10 cellular contexts compared by ENCODE assay signal in the genomic region with DNA sequence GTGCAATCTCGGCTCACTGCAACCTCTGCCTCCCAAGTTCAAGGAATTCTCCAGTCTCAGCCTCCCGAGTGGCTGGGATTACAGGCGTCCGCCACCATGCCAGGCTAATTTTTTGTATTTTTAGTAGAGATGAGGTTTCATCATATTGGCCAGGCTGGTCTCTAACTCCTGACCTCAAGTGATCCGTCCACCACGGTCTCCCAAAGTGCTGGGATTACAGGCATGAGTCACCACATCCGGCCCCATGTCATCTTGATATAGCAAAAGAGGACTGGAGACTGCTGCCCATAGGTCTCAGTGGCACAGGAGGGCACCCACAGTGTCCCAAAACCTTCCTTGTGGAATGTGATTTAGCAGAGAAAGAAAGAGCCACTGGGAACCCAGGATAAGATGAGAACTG. TPM values are rescaled to one million over a fixed set of nuclear protein-coding genes. Genes with fewer than 3 reads are reported as not detected.
DNase-seq lines count a peak whose midpoint lies in the region; TF ChIP-seq lines count a peak whose summit lies in the region.
"Not testable (repeated sequence)": the region's sequence is repeated elsewhere in the genome, so short reads cannot be mapped to it uniquely, and the experiment has no call there.
"Had no signal": no experiment of that assay in that cellular context is flagged by ENCODE, and none has a peak within 500 bp of the region (broad histone marks: within the 10 kb centered on the region; RNA-seq: fewer than 3 reads in every experiment).

No MANE protein-coding gene starts in this region.

- not testable (repeated sequence) for H4K8ac ChIP-seq in neuronal stem cell (ENCODE audit: low read depth, low read length)

- H3K4me2 ChIP-seq in neuronal stem cell (ENCODE audit: insufficient read depth, low read length, poor library complexity, severe bottlenecking) = not testable (repeated sequence)

- not testable (repeated sequence) for H3K9me3 ChIP-seq in SJCRH30 (replicated peaks); neuronal stem cell (replicated peaks in 1 of 2; ENCODE audit: control insufficient read depth in 2 of 2, insufficient read depth in 1 of 2, low read depth in 1 of 2, low read length in 2 of 2)

- H3K79me1 ChIP-seq in neuronal stem cell (ENCODE audit: low read depth, low read length) = not testable (repeated sequence)

- WGBS in neuronal stem cell (ENCODE audit: extremely low coverage in 2 of 2, insufficient read length in 2 of 2, insufficient replicate concordance in 1 of 2), 2 donors = no CpG with 5 or more reads among the region's 7 CpGs

- not testable (repeated sequence) for H2BK15ac ChIP-seq in neuronal stem cell (ENCODE audit: low read length)

- not testable (repeated sequence) for H3K4ac ChIP-seq in neuronal stem cell (ENCODE audit: low read length)

- H3K27ac ChIP-seq in SJCRH30; brain microvascular endothelial cell; neuronal stem cell (replicated peaks; ENCODE audit: low read length): not testable (repeated sequence)

- H3K4me1 ChIP-seq in SJCRH30; neuronal stem cell (ENCODE audit: control insufficient read depth in 2 of 2, insufficient read depth in 1 of 2, low read depth in 1 of 2, low read length in 2 of 2): not testable (repeated sequence)

- H3K9ac ChIP-seq in neuronal stem cell (ENCODE audit: low read depth, low read length, poor library complexity) = not testable (repeated sequence)

- not testable (repeated sequence) for TF ChIP-seq POLR2A in NB4 (IDR thresholded peaks at IDR 0.05; ENCODE audit: extremely low read depth, insufficient read length)

- not testable (repeated sequence) for H4K91ac ChIP-seq in neuronal stem cell (ENCODE audit: low read depth, low read length, poor library complexity)

- H3K23ac ChIP-seq in neuronal stem cell (ENCODE audit: low read depth, low read length, poor library complexity) = not testable (repeated sequence)

- H3K18ac ChIP-seq in neuronal stem cell (ENCODE audit: low read length) = not testable (repeated sequence)

- H2AFZ ChIP-seq in neuronal stem cell (ENCODE audit: low read length) = not testable (repeated sequence)

- not testable (repeated sequence) for H3K27me3 ChIP-seq in SJCRH30; brain microvascular endothelial cell (replicated peaks); neuronal stem cell (ENCODE audit: control insufficient read depth in 3 of 3, insufficient read depth in 3 of 3, low read depth in 1 of 3, low read length in 3 of 3)

- in situ Hi-C loops in brain microvascular endothelial cell (cut with HindIII; ENCODE audit: low pct_ligation_motif_present, low sequenced_read_pairs) = not testable (repeated sequence)

- H3K36me3 ChIP-seq in SJCRH30; brain microvascular endothelial cell (replicated peaks); neuronal stem cell (replicated peaks in 1 of 2; ENCODE audit: control insufficient read depth in 2 of 2, insufficient read depth in 2 of 2, low read length in 2 of 2): not testable (repeated sequence)

- H2BK5ac ChIP-seq in neuronal stem cell (ENCODE audit: low read length) = peak overlapping the region; percentile 35

- H3K4me3 ChIP-seq in NB4 (ENCODE audit: low read depth, low read length); SJCRH30; brain microvascular endothelial cell (ENCODE audit: low read depth, low read length); fibroblast of villous mesenchyme (ENCODE audit: low read depth, low read length); neuronal stem cell (ENCODE audit: low read length in 2 of 2): not testable (repeated sequence)

- H2BK12ac ChIP-seq in neuronal stem cell (ENCODE audit: low read length) = not testable (repeated sequence)

- DNase-seq in Daoy (ENCODE audit: low read depth) (peak; percentile 28), H4 (ENCODE audit: low spot score) (peak; percentile 30), HT1080 (ENCODE audit: low read depth) (peak; percentile 70), NB4 (ENCODE audit: low read depth) (peak; percentile 19), SJCRH30 (peak; percentile 37 to 52), brain microvascular endothelial cell (peak; percentile 26), fibroblast of villous mesenchyme (ENCODE audit: low read depth) (peak; percentile 38)
- not testable (repeated sequence) for DNase-seq in neuronal stem cell (ENCODE audit: low spot score)

- not testable (repeated sequence) for H2BK120ac ChIP-seq in neuronal stem cell (ENCODE audit: low read depth, low read length)

- not testable (repeated sequence) for H2AK5ac ChIP-seq in neuronal stem cell (ENCODE audit: low read depth, low read length)

- not testable (repeated sequence) for TF ChIP-seq CTCF in NB4 (IDR thresholded peaks at IDR 0.05; ENCODE audit: low read depth, low read length); brain microvascular endothelial cell (IDR thresholded peaks at IDR 0.05; ENCODE audit: low read depth, low read length, missing control alignments); fibroblast of villous mesenchyme (IDR thresholded peaks at IDR 0.05; ENCODE audit: insufficient read depth, low read depth, low read length)

- H3K14ac ChIP-seq in neuronal stem cell (ENCODE audit: low read length) = not testable (repeated sequence)

RNA-seq across cellular contexts. Expression of a gene that starts 16.0 kb away (rescaled TPM):
- total RNA-seq in Daoy (2014; rRNA removed; shearing (Covaris generic)) = not detected in 2 replicates
- not detected in 2 replicates for total RNA-seq in H4 (2014; rRNA removed; shearing (Covaris generic))
- not detected in 2 replicates for total RNA-seq in HT1080 (2014; rRNA removed; shearing (Covaris generic))
- not detected in 2 replicates for polyA plus RNA-seq in HT1080 (2015; cell fraction: cytosol; rRNA removed)
- polyA plus RNA-seq in HT1080 (2015; cell fraction: nucleus; rRNA removed) = not detected in 2 replicates
- 0.02 TPM in 1 of 2 replicates, not detected in the other for total RNA-seq in SJCRH30 (2014; rRNA removed; shearing (Covaris generic))
- not detected in 2 replicates for total RNA-seq in fibroblast of villous mesenchyme
- not detected for polyA plus RNA-seq in neuronal stem cell (2013, experiment 1 of 2)
- polyA plus RNA-seq in neuronal stem cell (2013, experiment 2 of 2) = not detected
- total RNA-seq: CD4-positive, alpha-beta memory T cell had no signal
- polyA plus RNA-seq: AG04450; CD4-positive, alpha-beta memory T cell had no signal

RNA-seq across cellular contexts. Expression of a gene that starts 24.9 kb away (rescaled TPM):
- total RNA-seq in Daoy (2014; rRNA removed; shearing (Covaris generic)) = 16.1 and 17.7 TPM in 2 replicates
- 14.1 and 21.1 TPM in 2 replicates for total RNA-seq in H4 (2014; rRNA removed; shearing (Covaris generic))
- total RNA-seq in HT1080 (2014; rRNA removed; shearing (Covaris generic)) = 1.2 and 1.5 TPM in 2 replicates
- polyA plus RNA-seq in HT1080 (2015; cell fraction: cytosol; rRNA removed) = 2.7 and 2.8 TPM in 2 replicates
- 7.5 TPM in 2 replicates for polyA plus RNA-seq in HT1080 (2015; cell fraction: nucleus; rRNA removed)
- total RNA-seq in SJCRH30 (2014; rRNA removed; shearing (Covaris generic)) = 17.6 and 19.6 TPM in 2 replicates
- 61.5 and 107 TPM in 2 replicates for total RNA-seq in fibroblast of villous mesenchyme
- polyA plus RNA-seq in neuronal stem cell (2013, experiment 1 of 2) = 2.2 TPM
- 2.4 TPM for polyA plus RNA-seq in neuronal stem cell (2013, experiment 2 of 2)
